1 cellular context compared by ENCODE assay signal in genomic region chr2:170973492-170974303, GRCh38.
TF ChIP-seq lines count a peak whose summit lies in the region.

No MANE protein-coding gene starts in this region.

TF ChIP-seq in HepG2, 621 proteins besides CTCF, POLR2A, EP300 and RAD21 (continued from another document):
- TF ChIP-seq, protein P1, sequence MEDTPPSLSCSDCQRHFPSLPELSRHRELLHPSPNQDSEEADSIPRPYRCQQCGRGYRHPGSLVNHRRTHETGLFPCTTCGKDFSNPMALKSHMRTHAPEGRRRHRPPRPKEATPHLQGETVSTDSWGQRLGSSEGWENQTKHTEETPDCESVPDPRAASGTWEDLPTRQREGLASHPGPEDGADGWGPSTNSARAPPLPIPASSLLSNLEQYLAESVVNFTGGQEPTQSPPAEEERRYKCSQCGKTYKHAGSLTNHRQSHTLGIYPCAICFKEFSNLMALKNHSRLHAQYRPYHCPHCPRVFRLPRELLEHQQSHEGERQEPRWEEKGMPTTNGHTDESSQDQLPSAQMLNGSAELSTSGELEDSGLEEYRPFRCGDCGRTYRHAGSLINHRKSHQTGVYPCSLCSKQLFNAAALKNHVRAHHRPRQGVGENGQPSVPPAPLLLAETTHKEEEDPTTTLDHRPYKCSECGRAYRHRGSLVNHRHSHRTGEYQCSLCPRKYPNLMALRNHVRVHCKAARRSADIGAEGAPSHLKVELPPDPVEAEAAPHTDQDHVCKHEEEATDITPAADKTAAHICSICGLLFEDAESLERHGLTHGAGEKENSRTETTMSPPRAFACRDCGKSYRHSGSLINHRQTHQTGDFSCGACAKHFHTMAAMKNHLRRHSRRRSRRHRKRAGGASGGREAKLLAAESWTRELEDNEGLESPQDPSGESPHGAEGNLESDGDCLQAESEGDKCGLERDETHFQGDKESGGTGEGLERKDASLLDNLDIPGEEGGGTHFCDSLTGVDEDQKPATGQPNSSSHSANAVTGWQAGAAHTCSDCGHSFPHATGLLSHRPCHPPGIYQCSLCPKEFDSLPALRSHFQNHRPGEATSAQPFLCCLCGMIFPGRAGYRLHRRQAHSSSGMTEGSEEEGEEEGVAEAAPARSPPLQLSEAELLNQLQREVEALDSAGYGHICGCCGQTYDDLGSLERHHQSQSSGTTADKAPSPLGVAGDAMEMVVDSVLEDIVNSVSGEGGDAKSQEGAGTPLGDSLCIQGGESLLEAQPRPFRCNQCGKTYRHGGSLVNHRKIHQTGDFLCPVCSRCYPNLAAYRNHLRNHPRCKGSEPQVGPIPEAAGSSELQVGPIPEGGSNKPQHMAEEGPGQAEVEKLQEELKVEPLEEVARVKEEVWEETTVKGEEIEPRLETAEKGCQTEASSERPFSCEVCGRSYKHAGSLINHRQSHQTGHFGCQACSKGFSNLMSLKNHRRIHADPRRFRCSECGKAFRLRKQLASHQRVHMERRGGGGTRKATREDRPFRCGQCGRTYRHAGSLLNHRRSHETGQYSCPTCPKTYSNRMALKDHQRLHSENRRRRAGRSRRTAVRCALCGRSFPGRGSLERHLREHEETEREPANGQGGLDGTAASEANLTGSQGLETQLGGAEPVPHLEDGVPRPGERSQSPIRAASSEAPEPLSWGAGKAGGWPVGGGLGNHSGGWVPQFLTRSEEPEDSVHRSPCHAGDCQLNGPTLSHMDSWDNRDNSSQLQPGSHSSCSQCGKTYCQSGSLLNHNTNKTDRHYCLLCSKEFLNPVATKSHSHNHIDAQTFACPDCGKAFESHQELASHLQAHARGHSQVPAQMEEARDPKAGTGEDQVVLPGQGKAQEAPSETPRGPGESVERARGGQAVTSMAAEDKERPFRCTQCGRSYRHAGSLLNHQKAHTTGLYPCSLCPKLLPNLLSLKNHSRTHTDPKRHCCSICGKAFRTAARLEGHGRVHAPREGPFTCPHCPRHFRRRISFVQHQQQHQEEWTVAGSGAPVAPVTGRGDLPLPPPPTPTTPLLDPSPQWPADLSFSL (CRISPR knock-in tag; IDR thresholded peaks at IDR 0.05) = no peak; the same call in 1 of the 2 replicates
- TF ChIP-seq ZNF235 (CRISPR knock-in tag; IDR thresholded peaks at IDR 0.05; ENCODE audit: borderline replicate concordance) (no peak), FOSL2 (CRISPR knock-in tag; IDR thresholded peaks at IDR 0.05) (no peak; the same call in 1 of the 2 replicates), ZNF121 (CRISPR knock-in tag; IDR thresholded peaks at IDR 0.05) (no peak), ZNF766 (CRISPR knock-in tag; IDR thresholded peaks at IDR 0.05; ENCODE audit: borderline replicate concordance) (peak; percentile 93), SMYD3 (CRISPR knock-in tag; IDR thresholded peaks at IDR 0.05) (no peak), HOMEZ (CRISPR knock-in tag; IDR thresholded peaks at IDR 0.05; ENCODE audit: low read depth) (no peak; the same call in none of the 2 replicates), IRF2 (CRISPR knock-in tag; IDR thresholded peaks at IDR 0.05) (0 out of 2 replicates have a peak, but pooled peaks have one; percentile 44), JUN (CRISPR knock-in tag; IDR thresholded peaks at IDR 0.05) (0 out of 2 replicates have a peak, but pooled peaks have one; percentile 21), ZFY (CRISPR knock-in tag; IDR thresholded peaks at IDR 0.05) (peak; percentile 88), ZNF460 (CRISPR knock-in tag; IDR thresholded peaks at IDR 0.05; ENCODE audit: borderline replicate concordance) (no peak), ZNF138 (CRISPR knock-in tag; IDR thresholded peaks at IDR 0.05; ENCODE audit: low read depth) (no peak), NFKB2 (CRISPR knock-in tag; IDR thresholded peaks at IDR 0.05; ENCODE audit: borderline replicate concordance) (peak; percentile 72), TGIF2 (CRISPR knock-in tag; IDR thresholded peaks at IDR 0.05) (no peak), RBFOX2 (IDR thresholded peaks at IDR 0.05; ENCODE audit: low read depth, low read length) (peak; percentile 94), ZNF362 (CRISPR knock-in tag; IDR thresholded peaks at IDR 0.05; ENCODE audit: borderline replicate concordance) (0 out of 2 replicates have a peak, but pooled peaks have one; percentile 29), ZNF513 (CRISPR knock-in tag; conservative IDR thresholded peaks at IDR 0.05) (no peak), TEF (CRISPR knock-in tag; IDR thresholded peaks at IDR 0.05) (peak; percentile 49; the same call in 1 of the 2 replicates), MTA1 (CRISPR knock-in tag; IDR thresholded peaks at IDR 0.05; ENCODE audit: borderline replicate concordance) (peak; percentile 78), ZNF577 (CRISPR knock-in tag; IDR thresholded peaks at IDR 0.05; ENCODE audit: borderline replicate concordance, low read depth) (no peak)
- TF ChIP-seq, protein P2, sequence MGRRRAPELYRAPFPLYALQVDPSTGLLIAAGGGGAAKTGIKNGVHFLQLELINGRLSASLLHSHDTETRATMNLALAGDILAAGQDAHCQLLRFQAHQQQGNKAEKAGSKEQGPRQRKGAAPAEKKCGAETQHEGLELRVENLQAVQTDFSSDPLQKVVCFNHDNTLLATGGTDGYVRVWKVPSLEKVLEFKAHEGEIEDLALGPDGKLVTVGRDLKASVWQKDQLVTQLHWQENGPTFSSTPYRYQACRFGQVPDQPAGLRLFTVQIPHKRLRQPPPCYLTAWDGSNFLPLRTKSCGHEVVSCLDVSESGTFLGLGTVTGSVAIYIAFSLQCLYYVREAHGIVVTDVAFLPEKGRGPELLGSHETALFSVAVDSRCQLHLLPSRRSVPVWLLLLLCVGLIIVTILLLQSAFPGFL (CRISPR knock-in tag; IDR thresholded peaks at IDR 0.05) = no peak
- TF ChIP-seq, protein P3, sequence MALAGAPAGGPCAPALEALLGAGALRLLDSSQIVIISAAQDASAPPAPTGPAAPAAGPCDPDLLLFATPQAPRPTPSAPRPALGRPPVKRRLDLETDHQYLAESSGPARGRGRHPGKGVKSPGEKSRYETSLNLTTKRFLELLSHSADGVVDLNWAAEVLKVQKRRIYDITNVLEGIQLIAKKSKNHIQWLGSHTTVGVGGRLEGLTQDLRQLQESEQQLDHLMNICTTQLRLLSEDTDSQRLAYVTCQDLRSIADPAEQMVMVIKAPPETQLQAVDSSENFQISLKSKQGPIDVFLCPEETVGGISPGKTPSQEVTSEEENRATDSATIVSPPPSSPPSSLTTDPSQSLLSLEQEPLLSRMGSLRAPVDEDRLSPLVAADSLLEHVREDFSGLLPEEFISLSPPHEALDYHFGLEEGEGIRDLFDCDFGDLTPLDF (CRISPR knock-in tag; IDR thresholded peaks at IDR 0.05) = peak; percentile 45; the same call in 1 of the 2 replicates
